19 cellular contexts compared by ENCODE assay signal in genomic region chr18:69954719-69955118, GRCh38. TPM values are rescaled to one million over a fixed set of nuclear protein-coding genes. Genes with fewer than 3 reads are reported as not detected.
A peak's percentile ranks its signal among the peaks of the same experiment; 100 is the strongest.
DNase-seq lines count a peak whose midpoint lies in the region; ATAC-seq and TF ChIP-seq lines count a peak whose summit lies in the region.
"Had no signal": no experiment of that assay in that cellular context is flagged by ENCODE, and none has a peak within 500 bp of the region (broad histone marks: within the 10 kb centered on the region; RNA-seq: fewer than 3 reads in every experiment).

No MANE protein-coding gene starts in this region.

- no peaks in the 10 kb centered on the region for H3K27me3 ChIP-seq in SK-N-SH (ENCODE audit: insufficient read depth)
- no peaks in the 10 kb centered on the region for H3K27me3 ChIP-seq in effector memory CD4-positive, alpha-beta T cell (replicated peaks; ENCODE audit: control insufficient read depth, insufficient read depth, low read length, poor library complexity, severe bottlenecking)
- H3K27me3 ChIP-seq in parathyroid adenoma (ENCODE audit: control insufficient read depth, insufficient read depth, low read length), result no peaks in the 10 kb centered on the region
- H3K27me3 ChIP-seq in right cardiac atrium (ENCODE audit: control insufficient read depth, insufficient read depth), result no peaks in the 10 kb centered on the region
- H3K27me3 ChIP-seq: ascending aorta, BE2C, esophagus squamous epithelium, neutrophil, upper lobe of right lung had no signal

- H3K79me2 ChIP-seq in SK-N-SH (ENCODE audit: insufficient read depth), result no peaks in the 10 kb centered on the region
- H3K79me2 ChIP-seq in parathyroid adenoma, result no peaks in the 10 kb centered on the region

- 0 out of 4 replicates have a peak, but pooled peaks cover 0 to 4% of the 10 kb centered on the region in 2 experiments for H3K4me1 ChIP-seq in SK-N-SH (ENCODE audit: control insufficient read depth in 1 of 2, insufficient read depth in 2 of 2, low read depth in 1 of 2, low read length in 1 of 2)
- peaks cover 54% of the 10 kb centered on the region for H3K4me1 ChIP-seq in effector memory CD4-positive, alpha-beta T cell (ENCODE audit: control insufficient read depth, insufficient read depth, low read length, poor library complexity, severe bottlenecking)
- peaks cover 3% of the 10 kb centered on the region for H3K4me1 ChIP-seq in parathyroid adenoma
- no peaks in the 10 kb centered on the region for H3K4me1 ChIP-seq in right cardiac atrium (ENCODE audit: control insufficient read depth, insufficient read depth, low read length)
- H3K4me1 ChIP-seq: ascending aorta, BE2C, esophagus squamous epithelium had no signal

- intact Hi-C loops in right cardiac atrium (cut with DNase I), result no loop called here

- POLR2A ChIA-PET in SK-N-SH (lab: Yijun Ruan, JAX), result no interaction called here

- no peak overlapping the region for H3K9ac ChIP-seq in SK-N-SH
- no peak overlapping the region for H3K9ac ChIP-seq in parathyroid adenoma

- H3K4me2 ChIP-seq in SK-N-SH, result no peak overlapping the region
- H3K4me2 ChIP-seq in parathyroid adenoma (ENCODE audit: low read length), result no peak overlapping the region

- TF ChIP-seq RAD21 in SK-N-SH (IDR thresholded peaks at IDR 0.05; ENCODE audit: low read length), result no peak

- H3K27ac ChIP-seq in SK-N-SH (ENCODE audit: low read depth in 2 of 2, low read length in 1 of 2) (no peak overlapping the region), parathyroid adenoma (no peak overlapping the region), right cardiac atrium (ENCODE audit: low read length) (no peak overlapping the region)
- peak overlapping the region; percentile 53 for H3K27ac ChIP-seq in effector memory CD4-positive, alpha-beta T cell (ENCODE audit: insufficient read depth, low read length, poor library complexity, severe bottlenecking)
- H3K27ac ChIP-seq: 22Rv1, ascending aorta, esophagus squamous epithelium, neutrophil, upper lobe of right lung had no signal

- TF ChIP-seq EP300 in SK-N-SH (IDR thresholded peaks at IDR 0.05; ENCODE audit: borderline replicate concordance in 1 of 2, low read depth in 1 of 2, low read length in 1 of 2), result peak in 1 of 2 experiments; percentile 45; a peak in 1 of 4 replicates

- ATAC-seq in HG03520 (IDR thresholded peaks at IDR 0.05; ENCODE audit: unreplicated experiment) (no peak), right cardiac atrium (no peak)
- ATAC-seq: Right ventricle myocardium inferior, upper lobe of right lung had no signal

- no peaks in the 10 kb centered on the region for H3K9me2 ChIP-seq in SK-N-SH

- no peak for TF ChIP-seq CTCF in SK-N-SH (IDR thresholded peaks at IDR 0.05)
- no peak for TF ChIP-seq CTCF in parathyroid adenoma (IDR thresholded peaks at IDR 0.05)

- H4K20me1 ChIP-seq in SK-N-SH (ENCODE audit: insufficient read depth), result no peaks in the 10 kb centered on the region

- CTCF ChIA-PET in SK-N-SH (lab: Yijun Ruan, JAX), result interaction anchor here (1.0 kb wide), 1 partner anchor 16 kb away, joined by 3 read pairs; no protein-coding TSS in a partner anchor

- H3K36me3 ChIP-seq in SK-N-SH (replicated peaks in 1 of 2; ENCODE audit: control insufficient read depth in 1 of 2, insufficient read depth in 2 of 2, low read length in 1 of 2), result no peaks in the 10 kb centered on the region
- H3K36me3 ChIP-seq in effector memory CD4-positive, alpha-beta T cell (ENCODE audit: control insufficient read depth, insufficient read depth, low read length), result no peaks in the 10 kb centered on the region
- H3K36me3 ChIP-seq in parathyroid adenoma (ENCODE audit: control insufficient read depth, insufficient read depth, low read length), result no peaks in the 10 kb centered on the region
- H3K36me3 ChIP-seq: ascending aorta, BE2C, esophagus squamous epithelium, neutrophil, upper lobe of right lung had no signal

- 52% methylated on average over 3 of the region's 3 CpGs for WGBS in SK-N-SH (ENCODE audit: low lambda C conversion rate)
- 52% methylated on average over 3 of the region's 3 CpGs for WGBS in right cardiac atrium

- H3K4me3 ChIP-seq in SK-N-SH (ENCODE audit: low read depth in 2 of 2, low read length in 1 of 2), result no peak overlapping the region
- peak overlapping the region; percentile 61 for H3K4me3 ChIP-seq in effector memory CD4-positive, alpha-beta T cell (ENCODE audit: insufficient read depth, low read depth, low read length, poor library complexity, severe bottlenecking)
- no peak overlapping the region for H3K4me3 ChIP-seq in parathyroid adenoma (ENCODE audit: low read depth, low read length)
- no peak overlapping the region for H3K4me3 ChIP-seq in right cardiac atrium (ENCODE audit: low read length)
- H3K4me3 ChIP-seq: ascending aorta, esophagus squamous epithelium, upper lobe of right lung had no signal

- DNase-seq in NOMO-1 treated with DMSO at 0.1 percent for 48 hours (lab: John Stamatoyannopoulos, UW; ENCODE audit: unreplicated experiment) (peak; percentile 6), NOMO-1 treated with dmso at 0.1 percent for 144 hours (lab: John Stamatoyannopoulos, UW; ENCODE audit: unreplicated experiment) (no peak), SK-N-SH (no peak), right cardiac atrium (no peak)
- DNase-seq in effector memory CD4-positive, alpha-beta T cell, result no peak
- no peak for DNase-seq in activated T-cell treated with anti-CD3 and anti-CD28 coated beads, Interleukin-2, amount 50 U/mL, for 48 hours
- DNase-seq: BE2C; effector CD4-positive, alpha-beta T cell; esophagus squamous epithelium; NCI-H1417 treated with DMSO at 0.1 percent for 48 hours; NCI-H524 treated with DMSO at 0.1 percent for 48 hours; T-cell; upper lobe of right lung had no signal

- H2AFZ ChIP-seq in SK-N-SH (ENCODE audit: low read depth), result no peak overlapping the region
- peak overlapping the region; percentile 38 for H2AFZ ChIP-seq in parathyroid adenoma

- H3K9me3 ChIP-seq in SK-N-SH (no peaks in the 10 kb centered on the region), parathyroid adenoma (ENCODE audit: control insufficient read depth, low read length) (no peaks in the 10 kb centered on the region), right cardiac atrium (ENCODE audit: control insufficient read depth, low read length) (no peaks in the 10 kb centered on the region)
- no peaks in the 10 kb centered on the region for H3K9me3 ChIP-seq in effector memory CD4-positive, alpha-beta T cell (ENCODE audit: control insufficient read depth, low read length)
- H3K9me3 ChIP-seq: ascending aorta, BE2C, esophagus squamous epithelium, neutrophil, upper lobe of right lung had no signal

- no peaks in the 10 kb centered on the region for H3F3A ChIP-seq in SK-N-SH (replicated peaks; ENCODE audit: insufficient read depth)

TF ChIP-seq in SK-N-SH, 30 proteins besides CTCF, POLR2A, EP300 and RAD21:
- TF ChIP-seq CHD2 (IDR thresholded peaks at IDR 0.05; ENCODE audit: low read length, partially characterized antibody) (no peak), PBX3 (IDR thresholded peaks at IDR 0.05) (peak; percentile 82), TAF1 (IDR thresholded peaks at IDR 0.05; ENCODE audit: borderline replicate concordance, low read depth, low read length) (no peak), NFIC (IDR thresholded peaks at IDR 0.05; ENCODE audit: borderline replicate concordance) (no peak), TCF12 (IDR thresholded peaks at IDR 0.05) (peak; percentile 30; the same call in 1 of the 2 replicates), TEAD4 (IDR thresholded peaks at IDR 0.05; ENCODE audit: borderline replicate concordance, insufficient read depth) (no peak)

RNA-seq across cellular contexts. Expression of gene CD226, which starts 7.0 kb away (rescaled TPM):
- polyA plus RNA-seq in SK-N-SH (2012; rRNA removed) (0.31 and 0.56 TPM in 2 replicates), right cardiac atrium (0.11 TPM)
- 0.37 and 0.44 TPM in 2 replicates for polyA plus RNA-seq in SK-N-SH (2012; cell fraction: cytosol; rRNA removed)
- 0.65 and 1.1 TPM in 2 replicates for polyA plus RNA-seq in SK-N-SH (2012; cell fraction: nucleus; rRNA removed)
- total RNA-seq in right cardiac atrium, result 1 to 10 TPM; 1.1 to 1.8 (median 1.4) TPM
